In the genomic region with DNA sequence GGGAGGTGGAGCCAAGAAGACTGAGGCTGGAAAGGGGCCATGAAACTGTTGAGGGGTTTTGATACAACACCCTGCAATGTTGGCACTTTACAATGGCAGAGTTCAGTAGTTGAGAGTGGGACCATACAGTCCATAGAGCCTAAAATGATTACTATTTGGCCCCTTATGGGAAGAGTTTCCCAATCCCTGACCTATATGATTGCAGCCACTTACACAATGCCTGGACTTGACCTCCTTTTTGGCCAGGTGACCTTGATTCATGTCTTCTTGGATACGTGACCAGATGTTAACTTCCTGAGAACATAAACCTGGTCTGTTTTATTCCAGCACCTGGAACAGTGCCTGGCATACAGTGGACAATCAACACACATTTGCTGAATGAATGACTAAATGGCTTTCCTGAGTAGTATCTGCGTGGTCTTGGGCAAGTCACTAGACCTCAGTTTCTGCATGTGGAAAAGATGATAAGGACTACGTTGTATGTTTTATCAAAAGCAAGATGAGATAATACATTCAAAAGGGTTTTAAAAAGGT, we compare ENCODE assay signal across 11 cellular contexts. TPM values are rescaled to one million over a fixed set of nuclear protein-coding genes. Genes with fewer than 3 reads are reported as not detected.
"Had no signal": no experiment of that assay in that cellular context is flagged by ENCODE, and none has a peak within 500 bp of the region (broad histone marks: within the 10 kb centered on the region; RNA-seq: fewer than 3 reads in every experiment).

No MANE protein-coding gene starts in this region.

- H3K27ac ChIP-seq: GM23248, HL-60, KMS-11 had no signal

- H3K4me3 Mint-ChIP-seq: HFFc6, IgD-negative memory B cell had no signal

- H3K4me2 ChIP-seq: KMS-11 had no signal

- H3K9me3 Mint-ChIP-seq: HFFc6, IgD-negative memory B cell had no signal

- H2AFZ ChIP-seq: GM23248 had no signal

- H3K27ac Mint-ChIP-seq: HFFc6, IgD-negative memory B cell had no signal

- ATAC-seq: HCT116 had no signal

- H3K9ac ChIP-seq: GM23248, KMS-11 had no signal

- H3K4me3 ChIP-seq: GM23248 had no signal

- H3K36me3 Mint-ChIP-seq: IgD-negative memory B cell had no signal

- H3K4me1 Mint-ChIP-seq: IgD-negative memory B cell had no signal

- DNase-seq: GM23248, GOT3, H7, HFFc6, KBM-7 had no signal

RNA-seq across cellular contexts. Expression of a gene that starts 58.4 kb away (rescaled TPM):
- total RNA-seq: GM23248, H4, H7, HFFc6, HT1080 had no signal
- polyA plus RNA-seq: GM23248, IgD-negative memory B cell had no signal
